ENCODE assay signal across 12 cellular contexts in genomic region chr2:26161926-26162325, GRCh38.
"Had no signal": no experiment of that assay in that cellular context is flagged by ENCODE, and none has a peak within 500 bp of the region (broad histone marks: within the 10 kb centered on the region; RNA-seq: fewer than 3 reads in every experiment).

No MANE protein-coding gene starts in this region.

- DNase-seq: dermis blood vessel endothelial cell; foreskin keratinocyte; left colon; left ventricle myocardium superior; mesendoderm; naive thymus-derived CD4-positive, alpha-beta T cell; nephron progenitor cell; posterior cingulate gyrus; stimulated activated CD4-positive, alpha-beta T cell treated with anti-CD3 and anti-CD28 coated beads, Interleukin-2, amount 100 ng/mL, for 48 hours; stimulated activated naive CD4-positive, alpha-beta T cell treated with Interleukin-2 at 50 U/mL for 16 hours; trophoblast cell; uterus had no signal
